Comparison of ENCODE assay signal across 8 cellular contexts in genomic region chr9:129140397-129141065, GRCh38. TPM values are rescaled to one million over a fixed set of nuclear protein-coding genes. Genes with fewer than 3 reads are reported as not detected.
DNase-seq lines count a peak whose midpoint lies in the region; ATAC-seq and TF ChIP-seq lines count a peak whose summit lies in the region.

No MANE protein-coding gene starts in this region.

- H3K9me3 ChIP-seq in DOHH2 (ENCODE audit: control insufficient read depth, insufficient read depth, low read length) = no peaks in the 10 kb centered on the region
- H3K9me3 ChIP-seq in esophagus squamous epithelium = no peaks in the 10 kb centered on the region
- H3K9me3 ChIP-seq in naive thymus-derived CD4-positive, alpha-beta T cell (ENCODE audit: control insufficient read depth in 2 of 3, low read length in 3 of 3) = no peaks in the 10 kb centered on the region

- H3K36me3 ChIP-seq in DOHH2 (ENCODE audit: control insufficient read depth, low read length) = peaks cover 45% of the 10 kb centered on the region
- H3K36me3 ChIP-seq in esophagus squamous epithelium = peaks cover 11 to 61% (median 20%) of the 10 kb centered on the region in 3 donors
- peaks cover 0 to 48% (median 5%) of the 10 kb centered on the region in 3 experiments for H3K36me3 ChIP-seq in naive thymus-derived CD4-positive, alpha-beta T cell (ENCODE audit: control insufficient read depth in 2 of 3, insufficient read depth in 3 of 3, low read length in 3 of 3)

- POLR2A ChIA-PET in naive thymus-derived CD4-positive, alpha-beta T cell (lab: Charles Lee) = interaction anchor here (0.7 to 3.9 kb wide), 18 partner anchors 9 to 663 kb away, joined by 3 to 35 read pairs (median 6); partner anchors contain the start of genes C9orf50, DOLPP1, IER5L and NTMT1

- H3K9me2 ChIP-seq in DOHH2 (replicated peaks; ENCODE audit: control insufficient read depth, low read length) = no peaks in the 10 kb centered on the region

- peaks cover 14% of the 10 kb centered on the region for H3K79me2 ChIP-seq in DOHH2 (ENCODE audit: control insufficient read depth, low read length)

- peaks cover 14% of the 10 kb centered on the region for H3F3A ChIP-seq in DOHH2 (ENCODE audit: control insufficient read depth, insufficient read depth)

- peak in 1 of 4 donors; percentile 8 for TF ChIP-seq POLR2A in esophagus squamous epithelium (IDR thresholded peaks at IDR 0.05)

- intact Hi-C loops in activated CD4-positive, alpha-beta T cell treated with anti-CD3 and anti-CD28 coated beads, Interleukin-2, amount 10 ng/mL, durations not matched to agents 24 days and 14 days (cut with micrococcal nuclease) = loop anchor here (1.0 to 5.0 kb wide), 3 partner anchors 38 to 347 kb away; partner anchors contain the start of gene IER5L
- intact Hi-C loops in esophagus squamous epithelium (cut with DNase I) = loop anchor here (5.0 to 10.0 kb wide), 2 partner anchors 37 to 344 kb away; partner anchors contain the start of gene IER5L
- intact Hi-C loops in naive thymus-derived CD4-positive, alpha-beta T cell (cut with micrococcal nuclease) = loop anchor here in 1 of 2 donors (2.0 kb wide), 1 partner anchor 348 kb away; no protein-coding TSS in a partner anchor

- peak; percentile 20 for ATAC-seq in GM21717 (IDR thresholded peaks at IDR 0.05; ENCODE audit: unreplicated experiment)
- peak; percentile 6 for ATAC-seq in naive thymus-derived CD4-positive, alpha-beta T cell

- H3K4me2 ChIP-seq in DOHH2 (ENCODE audit: low read length) = peak overlapping the region; percentile 78

- H3K27ac ChIP-seq in DOHH2 (ENCODE audit: low read depth, low read length) = peak overlapping the region; percentile 99
- H3K27ac ChIP-seq in esophagus squamous epithelium = peak overlapping the region; percentile 97 to 99 (median 99)
- H3K27ac ChIP-seq in naive thymus-derived CD4-positive, alpha-beta T cell (ENCODE audit: low read depth, low read length) = peak overlapping the region; percentile 92

- no peaks in the 10 kb centered on the region for H3K27me3 ChIP-seq in DOHH2 (ENCODE audit: control insufficient read depth, low read length)
- H3K27me3 ChIP-seq in esophagus squamous epithelium = no peaks in the 10 kb centered on the region
- no peaks in the 10 kb centered on the region for H3K27me3 ChIP-seq in naive thymus-derived CD4-positive, alpha-beta T cell (ENCODE audit: control insufficient read depth in 2 of 2, insufficient read depth in 2 of 2, low read length in 2 of 2)

- peak overlapping the region; percentile 80 for H3K4me3 Mint-ChIP-seq in activated CD4-positive, alpha-beta T cell treated with anti-CD3 and anti-CD28 coated beads, Interleukin-2, amount 10 ng/mL, durations not matched to agents 24 days and 14 days
- peak overlapping the region; percentile 85 to 96 (median 90) for H3K4me3 Mint-ChIP-seq in naive thymus-derived CD4-positive, alpha-beta T cell

- no peaks in the 10 kb centered on the region for H4K20me1 ChIP-seq in DOHH2 (ENCODE audit: control insufficient read depth, insufficient read depth, low read depth, low read length)

- peak overlapping the region; percentile 73 for H3K4me3 ChIP-seq in DOHH2 (ENCODE audit: low read length)
- H3K4me3 ChIP-seq in esophagus squamous epithelium = peak overlapping the region; percentile 29 to 63 (median 46)
- peak overlapping the region; percentile 64 for H3K4me3 ChIP-seq in naive thymus-derived CD4-positive, alpha-beta T cell (ENCODE audit: low read length)

- H3K4me1 ChIP-seq in DOHH2 (ENCODE audit: control insufficient read depth, low read length) (peaks cover 49% of the 10 kb centered on the region), esophagus squamous epithelium (peaks cover 60 to 84% (median 68%) of the 10 kb centered on the region in 3 donors)
- H3K4me1 ChIP-seq in naive thymus-derived CD4-positive, alpha-beta T cell (ENCODE audit: control insufficient read depth in 2 of 2, insufficient read depth in 2 of 2, low read length in 2 of 2) = peaks cover 24 to 35% of the 10 kb centered on the region in 2 donors

- H3K27me3 Mint-ChIP-seq in activated CD4-positive, alpha-beta T cell treated with anti-CD3 and anti-CD28 coated beads, Interleukin-2, amount 10 ng/mL, durations not matched to agents 24 days and 14 days = no peaks in the 10 kb centered on the region
- H3K27me3 Mint-ChIP-seq in naive thymus-derived CD4-positive, alpha-beta T cell = no peaks in the 10 kb centered on the region

- H3K27ac Mint-ChIP-seq in activated CD4-positive, alpha-beta T cell treated with anti-CD3 and anti-CD28 coated beads, Interleukin-2, amount 10 ng/mL, durations not matched to agents 24 days and 14 days = peak overlapping the region; percentile 93
- H3K27ac Mint-ChIP-seq in naive thymus-derived CD4-positive, alpha-beta T cell = peak overlapping the region; percentile 88 to 99 (median 94)

- peak; percentile 55 for DNase-seq in LHCN-M2 (ENCODE audit: low read depth)
- DNase-seq in activated CD4-positive, alpha-beta T cell treated with anti-CD3 and anti-CD28 coated beads, Interleukin-2, amount 10 ng/mL, durations not matched to agents 24 days and 14 days = peak; percentile 66
- DNase-seq in esophagus squamous epithelium (lab: John Stamatoyannopoulos, UW) = no peak
- no peak for DNase-seq in naive thymus-derived CD4-positive, alpha-beta T cell
- DNase-seq in NCI-H748 (lab: John Stamatoyannopoulos, UW; ENCODE audit: unreplicated experiment) = no peak
- DNase-seq in SKM-1 (lab: John Stamatoyannopoulos, UW; ENCODE audit: unreplicated experiment) = no peak

- CTCF ChIA-PET in naive thymus-derived CD4-positive, alpha-beta T cell (lab: Charles Lee) = interaction anchor here (0.6 to 5.6 kb wide), 14 partner anchors 9 to 882 kb away, joined by 3 to 80 read pairs (median 7); partner anchors contain the start of genes C9orf50 and NTMT1

- TF ChIP-seq CTCF in DOHH2 (IDR thresholded peaks at IDR 0.05; ENCODE audit: low read depth, low read length, poor library complexity, severe bottlenecking) (no peak), esophagus squamous epithelium (IDR thresholded peaks at IDR 0.05) (no peak)

- WGBS in esophagus squamous epithelium, 2 donors = 34% methylated on average over 2 of the region's 8 CpGs; no CpG with 5 or more reads in 1 of the 2 donors

- peaks cover 37% of the 10 kb centered on the region for H3K4me1 Mint-ChIP-seq in activated CD4-positive, alpha-beta T cell treated with anti-CD3 and anti-CD28 coated beads, Interleukin-2, amount 10 ng/mL, durations not matched to agents 24 days and 14 days
- peaks cover 11 to 45% (median 29%) of the 10 kb centered on the region in 7 donors for H3K4me1 Mint-ChIP-seq in naive thymus-derived CD4-positive, alpha-beta T cell

- H3K9me3 Mint-ChIP-seq in activated CD4-positive, alpha-beta T cell treated with anti-CD3 and anti-CD28 coated beads, Interleukin-2, amount 10 ng/mL, durations not matched to agents 24 days and 14 days = no peaks in the 10 kb centered on the region
- H3K9me3 Mint-ChIP-seq in naive thymus-derived CD4-positive, alpha-beta T cell = no peaks in the 10 kb centered on the region

- H3K36me3 Mint-ChIP-seq in activated CD4-positive, alpha-beta T cell treated with anti-CD3 and anti-CD28 coated beads, Interleukin-2, amount 10 ng/mL, durations not matched to agents 24 days and 14 days (ENCODE audit: low read depth) = peaks cover 15% of the 10 kb centered on the region
- H3K36me3 Mint-ChIP-seq in naive thymus-derived CD4-positive, alpha-beta T cell = peaks cover 0 to 11% (median 3%) of the 10 kb centered on the region in 5 donors

RNA-seq across cellular contexts. Expression of gene PTPA, which starts 29.3 kb away (rescaled TPM):
- 113 and 122 TPM in 2 replicates for total RNA-seq in LHCN-M2 (2014; rRNA removed)
- polyA plus RNA-seq in LHCN-M2 (2012) = 113 TPM
- total RNA-seq in activated CD4-positive, alpha-beta T cell treated with anti-CD3 and anti-CD28 coated beads, Interleukin-2, amount 10 ng/mL, durations not matched to agents 24 days and 14 days = 104 and 107 TPM in 2 replicates
- total RNA-seq in esophagus squamous epithelium = 100 to 1,000 TPM in 1 of 4 donors, 10 to 100 TPM in 3; 59.1 to 110 (median 80.6) TPM
- total RNA-seq in naive thymus-derived CD4-positive, alpha-beta T cell = 100 to 1,000 TPM in 1 of 5 experiments, 10 to 100 TPM in 4; 45.0 to 110 (median 52.3) TPM
- 10 to 100 TPM; 12.6 to 13.8 TPM for polyA plus RNA-seq in naive thymus-derived CD4-positive, alpha-beta T cell

RNA-seq across cellular contexts. Expression of gene CRAT, which starts 29.9 kb away (rescaled TPM):
- 41.9 and 47.9 TPM in 2 replicates for total RNA-seq in LHCN-M2 (2014; rRNA removed)
- 43.1 TPM for polyA plus RNA-seq in LHCN-M2 (2012)
- 8.6 and 11.4 TPM in 2 replicates for total RNA-seq in activated CD4-positive, alpha-beta T cell treated with anti-CD3 and anti-CD28 coated beads, Interleukin-2, amount 10 ng/mL, durations not matched to agents 24 days and 14 days
- 10 to 100 TPM; 25.3 to 61.5 (median 44.9) TPM for total RNA-seq in esophagus squamous epithelium
- total RNA-seq in naive thymus-derived CD4-positive, alpha-beta T cell = 10 to 100 TPM in 4 of 5 experiments, 1 to 10 TPM in 1; 7.2 to 15.6 (median 11.4) TPM
- polyA plus RNA-seq in naive thymus-derived CD4-positive, alpha-beta T cell = 10 to 100 TPM; 10.7 to 20.1 TPM

RNA-seq across cellular contexts. Expression of gene IER5L, which starts 37.5 kb away (rescaled TPM):
- total RNA-seq in LHCN-M2 (2014; rRNA removed) = 10.7 and 12.5 TPM in 2 replicates
- 5.1 TPM for polyA plus RNA-seq in LHCN-M2 (2012)
- 11.7 and 12.2 TPM in 2 replicates for total RNA-seq in activated CD4-positive, alpha-beta T cell treated with anti-CD3 and anti-CD28 coated beads, Interleukin-2, amount 10 ng/mL, durations not matched to agents 24 days and 14 days
- 1 to 10 TPM; 6.1 to 8.7 (median 7.2) TPM for total RNA-seq in esophagus squamous epithelium
- total RNA-seq in naive thymus-derived CD4-positive, alpha-beta T cell = 1 to 10 TPM; 3.4 to 6.8 (median 3.8) TPM
- polyA plus RNA-seq in naive thymus-derived CD4-positive, alpha-beta T cell = under 1 TPM in 1 of 2 donors, not detected in 1; 0.08 TPM

RNA-seq across cellular contexts. Expression of gene DOLPP1, which starts 59.6 kb away (rescaled TPM):
- total RNA-seq in LHCN-M2 (2014; rRNA removed) (11.1 and 12.8 TPM in 2 replicates), esophagus squamous epithelium (10 to 100 TPM in 3 of 4 donors, 1 to 10 TPM in 1; 9.7 to 23.0 (median 19.3) TPM)
- 11.3 TPM for polyA plus RNA-seq in LHCN-M2 (2012)
- total RNA-seq in activated CD4-positive, alpha-beta T cell treated with anti-CD3 and anti-CD28 coated beads, Interleukin-2, amount 10 ng/mL, durations not matched to agents 24 days and 14 days = 24.7 and 24.8 TPM in 2 replicates
- total RNA-seq in naive thymus-derived CD4-positive, alpha-beta T cell = 10 to 100 TPM in 3 of 5 experiments, 1 to 10 TPM in 2; 5.7 to 17.1 (median 11.9) TPM
- 10 to 100 TPM; 10.5 to 12.3 TPM for polyA plus RNA-seq in naive thymus-derived CD4-positive, alpha-beta T cell

Comparison
In these comparisons a context has a peak if more than half of its experiments do, and no peak if none do; other contexts are left out.
1. DNase-seq: peak in LHCN-M2 (single experiment) and activated CD4-positive, alpha-beta T cell treated with anti-CD3 and anti-CD28 coated beads, Interleukin-2, amount 10 ng/mL, durations not matched to agents 24 days and 14 days (single experiment); none in esophagus squamous epithelium (single experiment), naive thymus-derived CD4-positive, alpha-beta T cell (0 of 9), NCI-H748 (single experiment) and SKM-1 (single experiment).
2. Peak in every context shown above with its lines, with median percentiles within 50 percentile points of each other: H3K27ac ChIP-seq and H3K4me3 ChIP-seq.